In genomic region chr2:68594674-68595492, GRCh38 we compare ENCODE assay signal across 8 cellular contexts. TPM values are rescaled to one million over a fixed set of nuclear protein-coding genes. Genes with fewer than 3 reads are reported as not detected.
DNase-seq lines count a peak whose midpoint lies in the region; ATAC-seq and TF ChIP-seq lines count a peak whose summit lies in the region.

No MANE protein-coding gene starts in this region.

- H3K9ac ChIP-seq in NT2/D1 (ENCODE audit: insufficient read length, low read depth): no peak overlapping the region

- H3K9me3 ChIP-seq in NT2/D1 (ENCODE audit: insufficient read depth, low read length) (no peaks in the 10 kb centered on the region), gastroesophageal sphincter (peaks cover 0 to 6% (median 0%) of the 10 kb centered on the region in 3 donors)

- ATAC-seq in gastroesophageal sphincter: no peak
- no peak for ATAC-seq in GM21576 (IDR thresholded peaks at IDR 0.05; ENCODE audit: unreplicated experiment)

- CTCF ChIA-PET in HEK293T (lab: Yijun Ruan, JAX): interaction anchor here (0.6 to 1.9 kb wide), 12 partner anchors 13 to 716 kb away, joined by 3 to 8 read pairs (median 3); partner anchors contain the start of genes APLF and FBXO48

- H3K4me3 ChIP-seq in GM06990 (replicated peaks; ENCODE audit: low read depth, low read length): peak overlapping the region; percentile 22; the same call in 1 of the 2 replicates
- no peak overlapping the region for H3K4me3 ChIP-seq in NT2/D1 (ENCODE audit: insufficient read length, low read depth)
- H3K4me3 ChIP-seq in gastroesophageal sphincter: no peak overlapping the region
- H3K4me3 ChIP-seq in retinal pigment epithelial cell (ENCODE audit: low read length): no peak overlapping the region
- no peak overlapping the region for H3K4me3 ChIP-seq in coronary artery

- no peaks in the 10 kb centered on the region for H3K27me3 ChIP-seq in GM06990 (replicated peaks; ENCODE audit: control insufficient read depth, insufficient read depth, low read length)
- no peaks in the 10 kb centered on the region for H3K27me3 ChIP-seq in NT2/D1 (ENCODE audit: insufficient read depth, insufficient read length)
- H3K27me3 ChIP-seq in gastroesophageal sphincter: no peaks in the 10 kb centered on the region

- 35 to 36% methylated on average over 5 of the region's 5 CpGs for WGBS in gastroesophageal sphincter (ENCODE audit: low coverage in 1 of 2), 2 donors

- H3K36me3 ChIP-seq in GM06990 (ENCODE audit: control insufficient read depth, insufficient read depth, low read length) (no peaks in the 10 kb centered on the region), NT2/D1 (ENCODE audit: insufficient read depth, insufficient read length, low read length) (no peaks in the 10 kb centered on the region), gastroesophageal sphincter (no peaks in the 10 kb centered on the region)

- TF ChIP-seq POLR2A in gastroesophageal sphincter (IDR thresholded peaks at IDR 0.05): no peak

- TF ChIP-seq EP300 in gastroesophageal sphincter (IDR thresholded peaks at IDR 0.05): no peak

- peak; percentile 6 for DNase-seq in GM06990 (ENCODE audit: extremely low read depth, insufficient read length)
- DNase-seq in HEK293T (ENCODE audit: extremely low spot score): peak; percentile 53
- peak; percentile 32 for DNase-seq in NT2/D1 (ENCODE audit: low read depth, low spot score)
- peak; percentile 65 to 66 for DNase-seq in activated T-cell treated with anti-CD3 and anti-CD28 coated beads, Interleukin-2, amount 50 U/mL, for 48 hours
- peak; percentile 2 for DNase-seq in retinal pigment epithelial cell (ENCODE audit: low read depth)
- no peak for DNase-seq in coronary artery (ENCODE audit: low spot score)

- H3K27ac ChIP-seq in gastroesophageal sphincter: no peak overlapping the region
- no peak overlapping the region for H3K27ac ChIP-seq in coronary artery

- POLR2A ChIA-PET in HEK293T (lab: Yijun Ruan, JAX): interaction anchor here (1.3 kb wide), 1 partner anchor 128 kb away, joined by 3 read pairs; no protein-coding TSS in a partner anchor

- no peaks in the 10 kb centered on the region for H3K4me1 ChIP-seq in NT2/D1 (ENCODE audit: insufficient read depth, insufficient read length)
- H3K4me1 ChIP-seq in gastroesophageal sphincter: no peaks in the 10 kb centered on the region

- TF ChIP-seq CTCF in GM06990 (IDR thresholded peaks at IDR 0.05; ENCODE audit: insufficient read depth, low read length, poor library complexity, severe bottlenecking) (peak; percentile 94), gastroesophageal sphincter (IDR thresholded peaks at IDR 0.05) (peak in 3 of 4 experiments; percentile 27 to 56 (median 31)), retinal pigment epithelial cell (conservative IDR thresholded peaks at IDR 0.05; ENCODE audit: low read depth, low read length) (peak; percentile 97), coronary artery (IDR thresholded peaks at IDR 0.05) (no peak)

TF ChIP-seq in HEK293T, 16 proteins besides CTCF, POLR2A, EP300 and RAD21:
- TF ChIP-seq CTBP1 (IDR thresholded peaks at IDR 0.05; ENCODE audit: borderline replicate concordance) (no peak), FOXK2 (IDR thresholded peaks at IDR 0.05) (no peak), ARNT (IDR thresholded peaks at IDR 0.05) (no peak), ZNF384 (IDR thresholded peaks at IDR 0.05) (no peak), SP1 (IDR thresholded peaks at IDR 0.05) (no peak), BHLHE40 (IDR thresholded peaks at IDR 0.05; ENCODE audit: borderline replicate concordance) (no peak), HDGF (IDR thresholded peaks at IDR 0.05; ENCODE audit: borderline replicate concordance) (no peak), TARDBP (IDR thresholded peaks at IDR 0.05) (no peak), NFRKB (IDR thresholded peaks at IDR 0.05) (no peak), LEF1 (IDR thresholded peaks at IDR 0.05; ENCODE audit: borderline replicate concordance) (no peak), FOXA1 (IDR thresholded peaks at IDR 0.05) (no peak), PKNOX1 (IDR thresholded peaks at IDR 0.05) (no peak), SUZ12 (IDR thresholded peaks at IDR 0.05) (no peak), ELF4 (IDR thresholded peaks at IDR 0.05) (no peak), FOXM1 (IDR thresholded peaks at IDR 0.05; ENCODE audit: borderline replicate concordance) (no peak)

RNA-seq across cellular contexts. Expression of gene PROKR1, which starts 48.5 kb away (rescaled TPM):
- total RNA-seq in gastroesophageal sphincter: under 1 TPM in 2 of 4 donors, not detected in 2; 0.08 to 0.27 TPM
